Comparison of ENCODE assay signal across 8 cellular contexts in the genomic region with DNA sequence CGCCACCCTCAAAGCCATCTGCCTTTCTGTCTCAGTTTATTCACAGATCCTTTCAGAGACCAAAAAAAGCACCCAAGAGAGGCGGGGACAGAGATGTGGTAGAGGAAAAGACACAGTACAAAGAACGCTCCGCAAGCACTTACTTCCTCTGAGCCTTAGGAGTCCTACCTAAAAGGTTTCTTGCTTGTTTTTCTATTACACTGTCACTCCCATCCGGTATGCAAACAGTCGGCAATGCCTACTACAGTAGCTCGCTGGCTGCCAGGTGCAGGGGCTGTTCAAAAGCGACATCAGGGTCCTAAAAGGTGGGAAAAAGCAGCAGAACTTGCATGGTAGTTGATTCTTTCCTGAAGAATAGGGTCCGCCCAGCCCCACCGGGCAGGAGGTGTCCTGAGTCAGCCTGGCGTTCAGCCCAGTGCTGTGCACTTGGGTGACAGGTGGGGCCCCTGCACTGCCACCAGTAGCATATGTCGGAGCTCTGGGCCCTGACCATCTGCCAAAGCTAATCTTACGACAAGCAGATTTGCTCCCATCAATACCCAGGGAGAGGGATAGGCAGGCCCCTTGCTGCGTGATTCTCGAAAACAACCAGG. TPM values are rescaled to one million over a fixed set of nuclear protein-coding genes. Genes with fewer than 3 reads are reported as not detected.
DNase-seq lines count a peak whose midpoint lies in the region; ATAC-seq and TF ChIP-seq lines count a peak whose summit lies in the region.

No MANE protein-coding gene starts in this region.

- no peaks in the 10 kb centered on the region for H3K27me3 ChIP-seq in foreskin keratinocyte
- no peaks in the 10 kb centered on the region for H3K27me3 ChIP-seq in parathyroid adenoma (ENCODE audit: control insufficient read depth, insufficient read depth, low read length)

- H2AFZ ChIP-seq in parathyroid adenoma = peak overlapping the region; percentile 99

- H3K4me3 ChIP-seq in parathyroid adenoma (ENCODE audit: low read depth, low read length) = peak overlapping the region; percentile 84

- TF ChIP-seq CTCF in foreskin keratinocyte (conservative IDR thresholded peaks at IDR 0.05) (no peak), parathyroid adenoma (IDR thresholded peaks at IDR 0.05) (no peak)

- ATAC-seq in HG02938 (IDR thresholded peaks at IDR 0.05; ENCODE audit: unreplicated experiment) = peak; percentile 33
- ATAC-seq in foreskin keratinocyte = peak; percentile 0

- no peak overlapping the region for H3K9ac ChIP-seq in parathyroid adenoma

- H3K4me1 ChIP-seq in foreskin keratinocyte = no peaks in the 10 kb centered on the region
- peaks cover 16% of the 10 kb centered on the region for H3K4me1 ChIP-seq in parathyroid adenoma

- no peaks in the 10 kb centered on the region for H3K9me3 ChIP-seq in parathyroid adenoma (ENCODE audit: control insufficient read depth, low read length)

- peak overlapping the region; percentile 91 for H3K4me2 ChIP-seq in parathyroid adenoma (ENCODE audit: low read length)

- peaks cover 31% of the 10 kb centered on the region for H3K79me2 ChIP-seq in parathyroid adenoma

- DNase-seq in NCI-H526 (lab: John Stamatoyannopoulos, UW) (peak; percentile 40 to 75), NCI-H526 treated with DMSO at 0.1 percent for 48 hours (lab: John Stamatoyannopoulos, UW) (no peak), NCI-H82 (lab: John Stamatoyannopoulos, UW) (peak; percentile 97), activated T-helper 1 cell treated with Interleukin-2 at 50 U/mL for 16 hours (ENCODE audit: low read depth) (peak; percentile 25), foreskin keratinocyte (no peak), GM19240 (ENCODE audit: insufficient read length, low spot score) (no peak)

- no peaks in the 10 kb centered on the region for H3K36me3 ChIP-seq in parathyroid adenoma (ENCODE audit: control insufficient read depth, insufficient read depth, low read length)

- H3K27ac ChIP-seq in foreskin keratinocyte = peak overlapping the region; percentile 64
- H3K27ac ChIP-seq in parathyroid adenoma = peak overlapping the region; percentile 81

RNA-seq across cellular contexts. Expression of gene TECPR1, which starts 0.7 kb away (rescaled TPM):
- total RNA-seq in foreskin keratinocyte = 6.0 and 8.1 TPM in 2 replicates
- polyA plus RNA-seq in foreskin keratinocyte = 2.6 and 3.0 TPM in 2 replicates

RNA-seq across cellular contexts. Expression of gene BRI3, which starts 30.1 kb away (rescaled TPM):
- 60.4 and 62.7 TPM in 2 replicates for total RNA-seq in foreskin keratinocyte
- polyA plus RNA-seq in foreskin keratinocyte = 110 and 119 TPM in 2 replicates

RNA-seq across cellular contexts. Expression of gene BHLHA15, which starts 40.1 kb away (rescaled TPM):
- total RNA-seq in foreskin keratinocyte = 0.25 and 0.34 TPM in 2 replicates
- polyA plus RNA-seq in foreskin keratinocyte = 0.15 TPM in 1 of 2 replicates, not detected in the other

Comparison
In these comparisons a context has a peak if more than half of its experiments do, and no peak if none do; other contexts are left out.
1. DNase-seq: peak in NCI-H526 (2 of 2), NCI-H82 (single experiment) and activated T-helper 1 cell treated with Interleukin-2 at 50 U/mL for 16 hours (single experiment); none in NCI-H526 treated with DMSO at 0.1 percent for 48 hours (single experiment), foreskin keratinocyte (0 of 2) and GM19240 (single experiment).